Comparison of ENCODE assay signal across 17 cellular contexts in the genomic region with DNA sequence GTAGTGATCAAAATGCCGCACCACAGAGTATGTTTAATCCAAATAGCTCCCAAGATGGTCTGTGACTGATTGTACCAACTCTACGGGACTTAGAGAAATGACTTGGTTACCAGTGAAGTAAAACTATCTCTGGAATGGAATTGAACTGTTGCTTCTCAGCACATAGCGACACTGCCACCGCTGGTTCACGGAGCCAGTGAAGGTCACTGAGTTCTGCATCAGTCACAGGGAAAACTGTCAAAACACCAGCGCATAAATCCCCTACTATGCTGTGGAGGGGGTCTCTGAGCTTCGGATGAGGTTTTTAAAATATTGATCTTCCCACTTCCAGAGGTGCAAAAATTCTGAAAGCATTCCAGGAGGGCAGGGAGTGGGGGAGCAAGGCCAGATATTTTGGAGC. TPM values are rescaled to one million over a fixed set of nuclear protein-coding genes. Genes with fewer than 3 reads are reported as not detected.
DNase-seq lines count a peak whose midpoint lies in the region; ATAC-seq and TF ChIP-seq lines count a peak whose summit lies in the region.
"Had no signal": no experiment of that assay in that cellular context is flagged by ENCODE, and none has a peak within 500 bp of the region (broad histone marks: within the 10 kb centered on the region; RNA-seq: fewer than 3 reads in every experiment).

No MANE protein-coding gene starts in this region.

- no peak for TF ChIP-seq CTCF in neutrophil (IDR thresholded peaks at IDR 0.05)

- peak overlapping the region; percentile 46 for H3K4me2 ChIP-seq in GM23248 (ENCODE audit: unreplicated experiment)

- no peaks in the 10 kb centered on the region for H3K9me2 ChIP-seq in GM23248 (ENCODE audit: insufficient read depth)

- no peaks in the 10 kb centered on the region for H3K27me3 Mint-ChIP-seq in CD4-positive, alpha-beta memory T cell
- H3K27me3 Mint-ChIP-seq in effector memory CD8-positive, alpha-beta T cell = no peaks in the 10 kb centered on the region
- H3K27me3 Mint-ChIP-seq: IgD-negative memory B cell had no signal

- CTCF ChIA-PET in CD4-positive, alpha-beta memory T cell (lab: Charles Lee; ENCODE audit: partially characterized antibody) = interaction anchor here (1.0 to 5.0 kb wide), 6 partner anchors 11 to 389 kb away, joined by 3 to 34 read pairs (median 4); no protein-coding TSS in a partner anchor

- H3K27me3 ChIP-seq in CD4-positive, alpha-beta memory T cell (ENCODE audit: insufficient read depth, low read length) = no peaks in the 10 kb centered on the region
- H3K27me3 ChIP-seq in GM23248 (replicated peaks; ENCODE audit: insufficient read depth) (peaks cover 52% of the 10 kb centered on the region), neutrophil (no peaks in the 10 kb centered on the region)

- in situ Hi-C loops in GM23248 (cut with MboI) = loop anchor here (10.0 to 25.0 kb wide), 3 partner anchors 289 to 1191 kb away; no protein-coding TSS in a partner anchor

- intact Hi-C loops in CD4-positive, alpha-beta memory T cell (cut with micrococcal nuclease) = loop anchor here (5.0 to 10.0 kb wide), 4 partner anchors 499 to 1389 kb away; a partner anchor contains a TSS

- H4K20me1 ChIP-seq in GM23248 (ENCODE audit: insufficient read depth) = no peaks in the 10 kb centered on the region

- H3K9me3 Mint-ChIP-seq in CD4-positive, alpha-beta memory T cell = no peaks in the 10 kb centered on the region
- H3K9me3 Mint-ChIP-seq in effector memory CD8-positive, alpha-beta T cell = no peaks in the 10 kb centered on the region
- H3K9me3 Mint-ChIP-seq: CD8-positive, alpha-beta T cell had no signal

- POLR2A ChIA-PET in CD4-positive, alpha-beta memory T cell (lab: Charles Lee; ENCODE audit: partially characterized antibody) = interaction anchor here (0.5 kb wide), 1 partner anchor 34 kb away, joined by 3 read pairs; no protein-coding TSS in a partner anchor

- no peak for ATAC-seq in effector memory CD8-positive, alpha-beta T cell (replicated peaks)
- no peak for ATAC-seq in HG03442 (IDR thresholded peaks at IDR 0.05; ENCODE audit: unreplicated experiment)
- ATAC-seq in HG02970 (IDR thresholded peaks at IDR 0.05; ENCODE audit: low FRiP score, unreplicated experiment) = no peak
- ATAC-seq: CD8-positive, alpha-beta T cell had no signal

- no peak overlapping the region for H2AFZ ChIP-seq in GM23248

- 78 to 79% methylated on average over 7 of the region's 7 CpGs for WGBS in GM23248 (ENCODE audit: low coverage in 1 of 2, low lambda C conversion rate in 2 of 2, missing lambda C conversion rate in 2 of 2), 2 experiments

- H3K36me3 ChIP-seq in CD4-positive, alpha-beta memory T cell (ENCODE audit: insufficient read depth, low read length) = no peaks in the 10 kb centered on the region
- no peaks in the 10 kb centered on the region for H3K36me3 ChIP-seq in GM23248 (ENCODE audit: low read depth)
- H3K36me3 ChIP-seq in neutrophil = no peaks in the 10 kb centered on the region
- H3K36me3 ChIP-seq: Peyer's patch had no signal

- H3K4me3 ChIP-seq in CD4-positive, alpha-beta memory T cell (ENCODE audit: low read length in 2 of 2) = no peak overlapping the region
- no peak overlapping the region for H3K4me3 ChIP-seq in GM23248
- no peak overlapping the region for H3K4me3 ChIP-seq in neutrophil (ENCODE audit: low read depth in 1 of 2, low read length in 1 of 2)
- H3K4me3 ChIP-seq: Peyer's patch, SK-N-MC had no signal

- DNase-seq in CD4-positive, alpha-beta memory T cell = no peak
- DNase-seq in GM23248 = no peak
- no peak for DNase-seq in effector memory CD8-positive, alpha-beta T cell
- no peak for DNase-seq in NCI-H146 treated with DMSO at 0.1 percent for 48 hours (lab: John Stamatoyannopoulos, UW; ENCODE audit: unreplicated experiment)
- DNase-seq in activated effector memory CD4-positive, alpha-beta T cell treated with Interleukin-2 at 50 U/mL for 16 hours = no peak
- DNase-seq: CD8-positive, alpha-beta T cell; DND-41; NCI-H2029 treated with DMSO at 0.1 percent for 48 hours; NCI-H510A; NCI-H774; Peyer's patch; Right ventricle myocardium superior had no signal

- H3K4me1 Mint-ChIP-seq in CD4-positive, alpha-beta memory T cell = peaks cover 14 to 27% (median 17%) of the 10 kb centered on the region in 4 donors
- peaks cover 11% of the 10 kb centered on the region in 2 donors for H3K4me1 Mint-ChIP-seq in effector memory CD8-positive, alpha-beta T cell (ENCODE audit: low read depth in 2 of 2)

- peaks cover 17% of the 10 kb centered on the region for H3K4me1 ChIP-seq in CD4-positive, alpha-beta memory T cell (ENCODE audit: insufficient read depth, low read length)
- H3K4me1 ChIP-seq in GM23248 (ENCODE audit: insufficient read depth) (no peaks in the 10 kb centered on the region), neutrophil (ENCODE audit: control insufficient read depth in 1 of 2, insufficient read depth in 1 of 2, low read depth in 1 of 2, low read length in 1 of 2) (peaks cover 16 to 21% of the 10 kb centered on the region in 2 experiments)

- H3K9me3 ChIP-seq in CD4-positive, alpha-beta memory T cell (ENCODE audit: control insufficient read depth in 1 of 2, low read length in 2 of 2) = no peaks in the 10 kb centered on the region
- H3K9me3 ChIP-seq in GM23248 (ENCODE audit: low read depth) (no peaks in the 10 kb centered on the region), neutrophil (no peaks in the 10 kb centered on the region)
- H3K9me3 ChIP-seq: Peyer's patch had no signal

- no peak overlapping the region for H3K27ac ChIP-seq in CD4-positive, alpha-beta memory T cell (ENCODE audit: low read depth, low read length)
- no peak overlapping the region for H3K27ac ChIP-seq in GM23248
- H3K27ac ChIP-seq in neutrophil = peak overlapping the region; percentile 98
- H3K27ac ChIP-seq: Peyer's patch, SK-N-MC had no signal

- peak overlapping the region in 5 of 8 donors; percentile 10 to 60 (median 35) for H3K4me3 Mint-ChIP-seq in CD4-positive, alpha-beta memory T cell
- no peak overlapping the region for H3K4me3 Mint-ChIP-seq in effector memory CD8-positive, alpha-beta T cell

- H3F3A ChIP-seq in GM23248 (ENCODE audit: insufficient read depth) = no peaks in the 10 kb centered on the region

- no peaks in the 10 kb centered on the region for H3K79me2 ChIP-seq in GM23248 (ENCODE audit: insufficient read depth)

- no peak overlapping the region for H3K9ac ChIP-seq in GM23248

- H3K36me3 Mint-ChIP-seq in CD4-positive, alpha-beta memory T cell = peaks cover 0 to 9% of the 10 kb centered on the region in 2 donors
- H3K36me3 Mint-ChIP-seq in effector memory CD8-positive, alpha-beta T cell (ENCODE audit: insufficient read depth) = peaks cover 9% of the 10 kb centered on the region
- H3K36me3 Mint-ChIP-seq: CD8-positive, alpha-beta T cell; IgD-negative memory B cell had no signal

- H3K27ac Mint-ChIP-seq in CD4-positive, alpha-beta memory T cell = no peak overlapping the region
- peak overlapping the region; percentile 25 to 42 for H3K27ac Mint-ChIP-seq in effector memory CD8-positive, alpha-beta T cell
- H3K27ac Mint-ChIP-seq: CD8-positive, alpha-beta T cell; IgD-negative memory B cell had no signal

RNA-seq across cellular contexts. Expression of a gene that starts 2.2 kb away (rescaled TPM):
- total RNA-seq in CD4-positive, alpha-beta memory T cell = 10 to 100 TPM; 26.4 to 27.6 TPM
- polyA plus RNA-seq in CD4-positive, alpha-beta memory T cell = 1 to 10 TPM; 2.9 to 8.3 TPM
- total RNA-seq in GM23248 (2014; rRNA removed; shearing (Covaris generic)) = 1.9 and 2.1 TPM in 2 replicates
- 0.70 and 0.78 TPM in 2 replicates for polyA plus RNA-seq in GM23248 (2016; fragmentation: Nextera tagmentation; extraction: Ambion mirVana)

Comparison
In these comparisons a context has a peak if more than half of its experiments do, and no peak if none do; other contexts are left out.
1. H3K27ac Mint-ChIP-seq: peak in effector memory CD8-positive, alpha-beta T cell (2 of 2); none in CD4-positive, alpha-beta memory T cell (0 of 7).
2. H3K4me3 Mint-ChIP-seq: peak in CD4-positive, alpha-beta memory T cell (5 of 8); none in effector memory CD8-positive, alpha-beta T cell (0 of 2).